13 cellular contexts compared by ENCODE assay signal in genomic region chr12:3218846-3219632, GRCh38.
A peak's percentile ranks its signal among the peaks of the same experiment; 100 is the strongest.
DNase-seq lines count a peak whose midpoint lies in the region; ATAC-seq and TF ChIP-seq lines count a peak whose summit lies in the region.
"Had no signal": no experiment of that assay in that cellular context is flagged by ENCODE, and none has a peak within 500 bp of the region (broad histone marks: within the 10 kb centered on the region; RNA-seq: fewer than 3 reads in every experiment).

No MANE protein-coding gene starts in this region.

- no peaks in the 10 kb centered on the region for H3K9me3 ChIP-seq in esophagus muscularis mucosa
- H3K9me3 ChIP-seq: SJSA1 had no signal

- peaks cover 1% of the 10 kb centered on the region for H3K27me3 Mint-ChIP-seq in activated CD4-positive, alpha-beta T cell treated with anti-CD3 and anti-CD28 coated beads, Interleukin-2, amount 10 ng/mL, durations not matched to agents 24 days and 14 days
- H3K27me3 Mint-ChIP-seq: activated CD4-positive, alpha-beta T cell treated with anti-CD3 and anti-CD28 coated beads, Interleukin-2, amount 10 ng/mL, durations not matched to agents 7 days and 5 days had no signal

- no peak for TF ChIP-seq CTCF in esophagus muscularis mucosa (IDR thresholded peaks at IDR 0.05)

- peak; percentile 43 for DNase-seq in COR-L47 (lab: John Stamatoyannopoulos, UW)
- DNase-seq in NCI-H345 treated with DMSO at 0.1 percent for 48 hours (lab: John Stamatoyannopoulos, UW; ENCODE audit: unreplicated experiment): peak; percentile 51
- DNase-seq in esophagus muscularis mucosa (ENCODE audit: extremely low spot score): no peak
- no peak for DNase-seq in sciatic nerve (ENCODE audit: low spot score)
- DNase-seq in medulla oblongata (ENCODE audit: extremely low spot score): no peak
- no peak for DNase-seq in activated CD4-positive, alpha-beta T cell treated with anti-CD3 and anti-CD28 coated beads, Interleukin-2, amount 10 ng/mL, durations not matched to agents 24 days and 14 days
- DNase-seq: activated CD4-positive, alpha-beta T cell treated with anti-CD3 and anti-CD28 coated beads, Interleukin-2, amount 10 ng/mL, durations not matched to agents 7 days and 5 days; activated naive CD4-positive, alpha-beta T cell treated with anti-CD3 and anti-CD28 coated beads, Interleukin-2, amount 10 ng/mL, durations not matched to agents 7 days and 5 days; natural killer cell; stimulated activated CD4-positive, alpha-beta T cell treated with anti-CD3 and anti-CD28 coated beads, Interleukin-2, amount 100 ng/mL, for 48 hours had no signal

- no peak overlapping the region for H3K4me3 Mint-ChIP-seq in activated CD4-positive, alpha-beta T cell treated with anti-CD3 and anti-CD28 coated beads, Interleukin-2, amount 10 ng/mL, durations not matched to agents 24 days and 14 days
- H3K4me3 Mint-ChIP-seq: activated CD4-positive, alpha-beta T cell treated with anti-CD3 and anti-CD28 coated beads, Interleukin-2, amount 10 ng/mL, durations not matched to agents 7 days and 5 days; activated naive CD4-positive, alpha-beta T cell treated with anti-CD3 and anti-CD28 coated beads, Interleukin-2, amount 10 ng/mL, durations not matched to agents 7 days and 5 days; natural killer cell had no signal

- peaks cover 36 to 63% (median 41%) of the 10 kb centered on the region in 4 donors for H3K4me1 ChIP-seq in esophagus muscularis mucosa

- H3K4me3 ChIP-seq in esophagus muscularis mucosa: no peak overlapping the region
- H3K4me3 ChIP-seq: SJSA1 had no signal

- no peaks in the 10 kb centered on the region for H3K4me1 Mint-ChIP-seq in activated CD4-positive, alpha-beta T cell treated with anti-CD3 and anti-CD28 coated beads, Interleukin-2, amount 10 ng/mL, durations not matched to agents 24 days and 14 days
- H3K4me1 Mint-ChIP-seq: activated CD4-positive, alpha-beta T cell treated with anti-CD3 and anti-CD28 coated beads, Interleukin-2, amount 10 ng/mL, durations not matched to agents 7 days and 5 days; activated naive CD4-positive, alpha-beta T cell treated with anti-CD3 and anti-CD28 coated beads, Interleukin-2, amount 10 ng/mL, durations not matched to agents 7 days and 5 days; natural killer cell had no signal

- peak overlapping the region; percentile 56 to 76 (median 62) for H3K27ac ChIP-seq in esophagus muscularis mucosa (replicated peaks in 1 of 4)
- H3K27ac ChIP-seq: SJSA1 had no signal

- TF ChIP-seq EP300 in esophagus muscularis mucosa (IDR thresholded peaks at IDR 0.05): no peak

- WGBS in esophagus muscularis mucosa: 52% methylated on average over 15 of the region's 18 CpGs

- H3K36me3 ChIP-seq in esophagus muscularis mucosa: peaks cover 0 to 13% (median 5%) of the 10 kb centered on the region in 4 donors
- H3K36me3 ChIP-seq: SJSA1 had no signal

- intact Hi-C loops in esophagus muscularis mucosa (cut with DNase I): no loop called here
- intact Hi-C loops in sciatic nerve (cut with DNase I): no loop called here
- intact Hi-C loops in activated CD4-positive, alpha-beta T cell treated with anti-CD3 and anti-CD28 coated beads, Interleukin-2, amount 10 ng/mL, durations not matched to agents 24 days and 14 days (cut with micrococcal nuclease): no loop called here

- no peaks in the 10 kb centered on the region for H3K36me3 Mint-ChIP-seq in activated CD4-positive, alpha-beta T cell treated with anti-CD3 and anti-CD28 coated beads, Interleukin-2, amount 10 ng/mL, durations not matched to agents 24 days and 14 days (ENCODE audit: low read depth)
- H3K36me3 Mint-ChIP-seq: activated naive CD4-positive, alpha-beta T cell treated with anti-CD3 and anti-CD28 coated beads, Interleukin-2, amount 10 ng/mL, durations not matched to agents 7 days and 5 days; natural killer cell had no signal

- no peaks in the 10 kb centered on the region for H3K9me3 Mint-ChIP-seq in activated CD4-positive, alpha-beta T cell treated with anti-CD3 and anti-CD28 coated beads, Interleukin-2, amount 10 ng/mL, durations not matched to agents 24 days and 14 days
- H3K9me3 Mint-ChIP-seq: activated CD4-positive, alpha-beta T cell treated with anti-CD3 and anti-CD28 coated beads, Interleukin-2, amount 10 ng/mL, durations not matched to agents 7 days and 5 days; activated naive CD4-positive, alpha-beta T cell treated with anti-CD3 and anti-CD28 coated beads, Interleukin-2, amount 10 ng/mL, durations not matched to agents 7 days and 5 days; natural killer cell had no signal

- TF ChIP-seq POLR2A in esophagus muscularis mucosa (IDR thresholded peaks at IDR 0.05; ENCODE audit: low read depth): no peak

- H3K27me3 ChIP-seq in esophagus muscularis mucosa: no peaks in the 10 kb centered on the region
- H3K27me3 ChIP-seq: SJSA1 had no signal

- peak; percentile 7 for ATAC-seq in sciatic nerve
- ATAC-seq in HG03469 (IDR thresholded peaks at IDR 0.05; ENCODE audit: unreplicated experiment): no peak
- ATAC-seq in HG02678 (IDR thresholded peaks at IDR 0.05; ENCODE audit: unreplicated experiment): no peak
- ATAC-seq: natural killer cell had no signal

- no peak overlapping the region for H3K27ac Mint-ChIP-seq in activated CD4-positive, alpha-beta T cell treated with anti-CD3 and anti-CD28 coated beads, Interleukin-2, amount 10 ng/mL, durations not matched to agents 24 days and 14 days
- H3K27ac Mint-ChIP-seq: activated CD4-positive, alpha-beta T cell treated with anti-CD3 and anti-CD28 coated beads, Interleukin-2, amount 10 ng/mL, durations not matched to agents 7 days and 5 days; activated naive CD4-positive, alpha-beta T cell treated with anti-CD3 and anti-CD28 coated beads, Interleukin-2, amount 10 ng/mL, durations not matched to agents 7 days and 5 days; natural killer cell had no signal

Comparison
In these comparisons a context has a peak if more than half of its experiments do, and no peak if none do; other contexts are left out.
1. DNase-seq: peak in COR-L47 (single experiment) and NCI-H345 treated with DMSO at 0.1 percent for 48 hours (single experiment); none in esophagus muscularis mucosa (single experiment), sciatic nerve (single experiment), medulla oblongata (single experiment) and activated CD4-positive, alpha-beta T cell treated with anti-CD3 and anti-CD28 coated beads, Interleukin-2, amount 10 ng/mL, durations not matched to agents 24 days and 14 days (single experiment).